ENCODE assay signal across 8 cellular contexts in the genomic region with DNA sequence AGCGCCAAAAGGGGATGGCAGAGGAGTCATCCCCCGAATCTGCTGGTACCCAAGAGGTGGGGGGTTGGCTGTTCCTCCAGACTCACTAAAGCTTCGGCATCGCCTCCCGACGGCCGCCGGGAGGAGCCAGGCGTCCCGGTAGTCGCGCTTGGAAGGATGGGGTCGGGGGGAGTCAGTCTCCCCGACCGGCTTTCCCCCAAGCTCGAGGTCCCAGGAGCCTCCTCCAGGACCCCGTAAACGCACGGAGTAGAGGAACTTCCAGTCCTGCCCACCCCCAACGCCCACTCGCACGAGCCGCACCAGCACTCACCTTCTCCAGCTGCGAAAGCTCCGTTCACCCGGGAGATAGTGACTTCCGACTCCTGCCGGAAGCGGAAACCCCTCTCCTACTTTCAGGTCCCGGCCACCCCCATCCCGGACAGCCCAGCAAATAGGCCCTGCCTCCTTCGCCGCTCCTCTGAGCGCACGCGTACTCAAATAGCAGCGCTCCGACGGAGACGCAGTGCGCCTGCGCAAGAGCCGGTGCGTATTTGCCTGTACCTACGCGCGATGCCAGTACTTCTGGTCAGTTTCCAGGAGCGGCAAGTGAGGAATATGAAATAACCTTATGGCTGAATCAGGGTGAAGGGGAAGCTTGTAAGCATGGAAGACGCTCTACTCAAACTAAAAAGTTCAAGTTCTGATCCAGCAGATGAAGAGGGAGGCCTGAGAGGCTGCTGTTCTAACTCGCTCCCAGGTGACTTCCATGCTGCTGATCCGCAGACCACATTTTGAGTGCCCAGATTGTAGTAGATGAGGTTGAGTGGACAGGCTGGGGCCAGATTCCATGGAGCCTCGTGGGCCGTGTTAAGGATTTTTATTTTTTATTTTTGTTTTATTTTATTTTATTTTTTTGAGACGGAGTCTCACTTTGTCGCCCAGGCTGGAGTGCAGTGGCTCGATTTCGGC. TPM values are rescaled to one million over a fixed set of nuclear protein-coding genes. Genes with fewer than 3 reads are reported as not detected.
DNase-seq lines count a peak whose midpoint lies in the region; ATAC-seq and TF ChIP-seq lines count a peak whose summit lies in the region.

ELOF1 (minus strand) TSS at position 350 of the 948 bp plus-strand sequence. CDS start 4,883 bp downstream, outside the sequence.

- DNase-seq in DMS 273 (lab: John Stamatoyannopoulos, UW; ENCODE audit: unreplicated experiment) (peak; percentile 99), PC-3 (peak; percentile 100), activated T-cell treated with anti-CD3 and anti-CD28 coated beads for 48 hours (ENCODE audit: low read depth) (peak; percentile 96), epithelial cell of prostate (ENCODE audit: low read depth, low spot score) (peak; percentile 90), mucosa of descending colon (peak; percentile 97 to 99 (median 98))
- peak; percentile 97 for DNase-seq in Jurkat, Clone E6-1 (ENCODE audit: low read depth, low spot score)
- peak; percentile 95 for DNase-seq in stimulated activated CD8-positive, alpha-beta memory T cell treated with anti-CD3 and anti-CD28 coated beads, Interleukin-4, amount 100 ng/mL, for 24 hours (ENCODE audit: low read depth)

- H3F3A ChIP-seq in PC-3 (ENCODE audit: low read length, unreplicated experiment) = no peaks in the 10 kb centered on the region

- peak within 1 kb of the TSS; percentile 97 for H3K4me3 ChIP-seq in Jurkat, Clone E6-1 (ENCODE audit: low read length)
- H3K4me3 ChIP-seq in PC-3 (ENCODE audit: low read length) (peak within 1 kb of the TSS; percentile 80), mucosa of descending colon (peak within 1 kb of the TSS; percentile 74)

- BruUV-seq in PC-3 (replicated peaks; lab: Mats Ljungman, UMichigan) = TSS peak; percentile 89

- H4K20me1 ChIP-seq in PC-3 (ENCODE audit: low read length) = peaks cover 23% of the 10 kb centered on the region; the same call in 1 of the 2 replicates

- H3K9me3 ChIP-seq in PC-3 (ENCODE audit: low read length) (no peaks in the 10 kb centered on the region), mucosa of descending colon (no peaks in the 10 kb centered on the region)

- POLR2A ChIA-PET in PC-3 (lab: Charles Lee; ENCODE audit: unreplicated experiment) = interaction anchor here (0.6 to 1.5 kb wide), 4 partner anchors 23 to 280 kb away, joined by 3 to 21 read pairs (median 8); partner anchors contain the start of gene ECSIT

- peak within 1 kb of the TSS; percentile 79 for H2AFZ ChIP-seq in PC-3 (ENCODE audit: low read length)

- H3K36me3 ChIP-seq in PC-3 (ENCODE audit: low read depth, low read length) (peaks cover 12% of the 10 kb centered on the region; the same call in 1 of the 2 replicates), mucosa of descending colon (ENCODE audit: low read depth) (no peaks in the 10 kb centered on the region)

- no peaks in the 10 kb centered on the region for H3K27me3 ChIP-seq in PC-3 (ENCODE audit: low read length)

- TF ChIP-seq CTCF in PC-3 (conservative IDR thresholded peaks at IDR 0.05; ENCODE audit: low read depth, low read length) (peak; percentile 43; the same call in 1 of the 2 replicates), mucosa of descending colon (IDR thresholded peaks at IDR 0.05) (no peak)

- peaks cover 50% of the 10 kb centered on the region for H3K79me2 ChIP-seq in PC-3 (ENCODE audit: low read length)

- ATAC-seq in GM21528 (IDR thresholded peaks at IDR 0.05; ENCODE audit: low FRiP score, unreplicated experiment) (peak; percentile 71), PC-3 (peak; percentile 97), mucosa of descending colon (peak; percentile 99)

- intact Hi-C loops in PC-3 (cut with micrococcal nuclease) (loop anchor here (1.0 to 2.0 kb wide), 3 partner anchors 28 to 54 kb away; partner anchors contain the start of genes ECSIT and ZNF653), mucosa of descending colon (cut with DNase I, micrococcal nuclease) (no loop called here)

- peak within 1 kb of the TSS; percentile 6; the same call in 1 of the 2 replicates for H3K27ac ChIP-seq in PC-3 (ENCODE audit: low read length)
- peak within 1 kb of the TSS; percentile 29 for H3K27ac ChIP-seq in epithelial cell of prostate

- H3K4me2 ChIP-seq in PC-3 (ENCODE audit: low read length) = peak within 1 kb of the TSS; percentile 86

- CTCF ChIA-PET in PC-3 (lab: Charles Lee) = interaction anchor here (0.6 to 2.0 kb wide), 4 partner anchors 13 to 1599 kb away, joined by 4 to 7 read pairs (median 6); partner anchors contain the start of gene ECSIT

- H3K9ac ChIP-seq in PC-3 (ENCODE audit: low read length) = peak within 1 kb of the TSS; percentile 77

- peaks cover 14% of the 10 kb centered on the region; the same call in 1 of the 2 replicates for H3K4me1 ChIP-seq in PC-3 (ENCODE audit: insufficient read depth, low read length)
- peaks cover 11% of the 10 kb centered on the region for H3K4me1 ChIP-seq in mucosa of descending colon (ENCODE audit: low read depth)

- no peaks in the 10 kb centered on the region for H3K9me2 ChIP-seq in PC-3 (replicated peaks; ENCODE audit: low read length)

RNA-seq across cellular contexts. Expression of gene ELOF1, which starts in this region (rescaled TPM):
- 72.6 TPM for polyA plus RNA-seq in Jurkat, Clone E6-1 (2012; ENCODE audit: insufficient read depth, insufficient read length)
- total RNA-seq in PC-3 (2014; rRNA removed) (91.9 and 105 TPM in 2 replicates), mucosa of descending colon (10 to 100 TPM; 33.7 to 47.4 (median 42.6) TPM)

Comparison
In these comparisons a context has a peak if more than half of its experiments do, and no peak if none do; other contexts are left out.
1. Peak in every context shown above with its lines: DNase-seq, ATAC-seq, H3K4me3 ChIP-seq and H3K27ac ChIP-seq.